1 cellular context compared by ENCODE assay signal in genomic region chr10:71369602-71370001, GRCh38.
TF ChIP-seq lines count a peak whose summit lies in the region.

No MANE protein-coding gene starts in this region.

TF ChIP-seq in HepG2, 621 proteins besides CTCF, POLR2A, EP300 and RAD21:
- TF ChIP-seq ZNF136 (CRISPR knock-in tag; IDR thresholded peaks at IDR 0.05; ENCODE audit: low read depth), result no peak
- TF ChIP-seq ZMYM3 (CRISPR knock-in tag; IDR thresholded peaks at IDR 0.05), result peak; percentile 41; the same call in 1 of the 2 replicates
- peak; percentile 82 for TF ChIP-seq ZNF629 (CRISPR knock-in tag; conservative IDR thresholded peaks at IDR 0.05)
